In the genomic region with DNA sequence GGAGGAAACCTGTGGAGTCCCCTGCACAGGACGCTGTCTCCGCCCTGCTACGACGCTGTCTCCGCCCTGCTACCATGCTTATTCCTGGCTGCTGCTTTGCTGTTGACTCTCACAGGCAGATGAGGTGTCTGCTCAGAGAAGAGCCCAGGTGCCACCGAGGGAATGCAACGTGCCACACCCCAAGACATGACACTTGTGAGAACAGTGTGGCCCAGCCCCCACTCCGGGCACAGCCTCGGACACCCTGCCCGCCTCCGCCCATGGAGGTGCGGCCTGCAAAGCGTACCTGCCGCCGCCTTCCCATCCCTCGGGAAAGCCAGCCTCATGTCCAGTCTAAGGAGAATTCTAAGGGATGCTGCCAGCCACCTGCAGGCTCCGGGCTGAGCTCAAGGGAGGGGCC, we compare ENCODE assay signal across 17 cellular contexts. TPM values are rescaled to one million over a fixed set of nuclear protein-coding genes. Genes with fewer than 3 reads are reported as not detected.
DNase-seq lines count a peak whose midpoint lies in the region; ATAC-seq and FAIRE-seq lines count a peak whose summit lies in the region.
"Had no signal": no experiment of that assay in that cellular context is flagged by ENCODE, and none has a peak within 500 bp of the region (broad histone marks: within the 10 kb centered on the region; RNA-seq: fewer than 3 reads in every experiment).

No MANE protein-coding gene starts in this region.

- no peak overlapping the region for H3K18ac ChIP-seq in mesenchymal stem cell (ENCODE audit: low read depth in 1 of 2, low read length in 2 of 2)

- H4K91ac ChIP-seq in mesenchymal stem cell (ENCODE audit: low read length) = no peak overlapping the region

- H2BK5ac ChIP-seq in mesenchymal stem cell (ENCODE audit: low read depth, low read length, poor library complexity, severe bottlenecking) = no peak overlapping the region

- no peak overlapping the region for H3K4me3 ChIP-seq in mesenchymal stem cell (ENCODE audit: insufficient read depth in 1 of 2, low read depth in 1 of 2, low read length in 2 of 2)
- H3K4me3 ChIP-seq: K562, SJCRH30 had no signal

- FAIRE-seq in HTR-8/SVneo (lab: Jason Lieb, UNC) = peak; percentile 40
- FAIRE-seq: H54, K562 had no signal

- no peak overlapping the region for H2BK120ac ChIP-seq in mesenchymal stem cell (ENCODE audit: low read depth, low read length)

- H4K8ac ChIP-seq in mesenchymal stem cell (ENCODE audit: low read length) = peak overlapping the region; percentile 50

- H3K9ac ChIP-seq in mesenchymal stem cell (ENCODE audit: low read length) = no peak overlapping the region

- no peaks in the 10 kb centered on the region for H3K36me3 ChIP-seq in mesenchymal stem cell (ENCODE audit: control insufficient read depth in 1 of 2, insufficient read depth in 2 of 2, low read depth in 1 of 2, low read length in 2 of 2)
- H3K36me3 ChIP-seq: BE2C, SJCRH30 had no signal

- no peaks in the 10 kb centered on the region for H3K4me1 ChIP-seq in mesenchymal stem cell (ENCODE audit: control insufficient read depth, insufficient read depth, low read depth, low read length)

- no peak for ATAC-seq in GM18868 (IDR thresholded peaks at IDR 0.05; ENCODE audit: unreplicated experiment)
- ATAC-seq: CD8-positive, alpha-beta T cell; K562 had no signal

- H3K9me3 ChIP-seq in mesenchymal stem cell (ENCODE audit: control insufficient read depth, low read length) = no peaks in the 10 kb centered on the region
- H3K9me3 ChIP-seq: BE2C, SJCRH30 had no signal

- no peak overlapping the region for H3K4ac ChIP-seq in mesenchymal stem cell (ENCODE audit: low read depth in 1 of 2, low read length in 2 of 2)

- no peak overlapping the region for H3K4me2 ChIP-seq in mesenchymal stem cell (ENCODE audit: low read length, poor library complexity, severe bottlenecking)

- H3K27ac ChIP-seq in mesenchymal stem cell (ENCODE audit: low read length, poor library complexity, severe bottlenecking) = no peak overlapping the region
- H3K27ac ChIP-seq: SJCRH30 had no signal

- no peak overlapping the region for H2BK15ac ChIP-seq in mesenchymal stem cell (ENCODE audit: low read depth, poor library complexity, severe bottlenecking)

- H3K27me3 ChIP-seq in mesenchymal stem cell (ENCODE audit: control insufficient read depth in 1 of 2, insufficient read depth in 1 of 2, low read length in 2 of 2) = peaks cover 16 to 21% of the 10 kb centered on the region in 2 experiments
- H3K27me3 ChIP-seq: BE2C had no signal

- H3K23ac ChIP-seq in mesenchymal stem cell (ENCODE audit: low read length in 2 of 2) = no peak overlapping the region

- 88% methylated on average over 17 of the region's 17 CpGs for WGBS in mesenchymal stem cell

- H3K14ac ChIP-seq in mesenchymal stem cell (ENCODE audit: low read length in 2 of 2) = no peak overlapping the region

- no peak overlapping the region for H2AFZ ChIP-seq in mesenchymal stem cell (ENCODE audit: low read depth, low read length)

- DNase-seq in NCI-H1417 (lab: John Stamatoyannopoulos, UW) (peak; percentile 61 to 75 (median 75)), NCI-H1417 treated with DMSO at 0.1 percent for 48 hours (lab: John Stamatoyannopoulos, UW) (no peak), HTR-8/SVneo (ENCODE audit: insufficient read length, low spot score) (no peak), NCI-H748 (lab: John Stamatoyannopoulos, UW; ENCODE audit: unreplicated experiment) (peak; percentile 63), mesenchymal stem cell (no peak), DMS 273 treated with DMSO at 0.1 percent for 48 hours (lab: John Stamatoyannopoulos, UW) (no peak), SHP77 (lab: John Stamatoyannopoulos, UW) (no peak)
- DNase-seq: 8988T; BE2C; CD8-positive, alpha-beta T cell; NCI-H1436; NCI-H2029 treated with DMSO at 0.1 percent for 48 hours; RPMI8226; SJCRH30 had no signal

- H2BK12ac ChIP-seq in mesenchymal stem cell (ENCODE audit: low read length in 2 of 2) = no peak overlapping the region

- H2AK5ac ChIP-seq in mesenchymal stem cell (ENCODE audit: low read length, severe bottlenecking) = no peak overlapping the region

- H3K79me1 ChIP-seq in mesenchymal stem cell (replicated peaks; ENCODE audit: low read length, poor library complexity, severe bottlenecking) = no peaks in the 10 kb centered on the region

RNA-seq across cellular contexts. Expression of a gene that starts 15.6 kb away (rescaled TPM):
- 14.2 TPM for polyA plus RNA-seq in mesenchymal stem cell (2013, experiment 1 of 2)
- polyA plus RNA-seq in mesenchymal stem cell (2013, experiment 2 of 2) = 14.5 TPM

RNA-seq across cellular contexts. Expression of a gene that starts 23.9 kb away (rescaled TPM):
- 28.3 TPM for polyA plus RNA-seq in mesenchymal stem cell (2013, experiment 1 of 2)
- 27.4 TPM for polyA plus RNA-seq in mesenchymal stem cell (2013, experiment 2 of 2)

RNA-seq across cellular contexts. Expression of a gene that starts 36.2 kb away (rescaled TPM):
- polyA plus RNA-seq in mesenchymal stem cell (2013, experiment 1 of 2) = 0.79 TPM
- polyA plus RNA-seq in mesenchymal stem cell (2013, experiment 2 of 2) = 0.44 TPM

Comparison
In these comparisons a context has a peak if more than half of its experiments do, and no peak if none do; other contexts are left out.
1. DNase-seq: peak in NCI-H1417 (3 of 3) and NCI-H748 (single experiment); none in NCI-H1417 treated with DMSO at 0.1 percent for 48 hours (single experiment), HTR-8/SVneo (single experiment), mesenchymal stem cell (single experiment), DMS 273 treated with DMSO at 0.1 percent for 48 hours (single experiment) and SHP77 (0 of 2).